ENCODE assay signal across 8 cellular contexts in genomic region chr12:62192486-62193250, GRCh38.
DNase-seq lines count a peak whose midpoint lies in the region; ATAC-seq, FAIRE-seq and TF ChIP-seq lines count a peak whose summit lies in the region.

No MANE protein-coding gene starts in this region.

- intact Hi-C loops in CD14-positive monocyte (cut with micrococcal nuclease): no loop called here
- intact Hi-C loops in dendritic cell treated with granulocyte-macrophage colony-stimulating factor and Interleukin-4, amounts not matched to agents 40 ng/mL and 50 ng/mL, for 4 days (cut with micrococcal nuclease): loop anchor here (1.0 to 5.0 kb wide), 2 partner anchors 69 to 190 kb away; no protein-coding TSS in a partner anchor

- H3K36me3 Mint-ChIP-seq in CD14-positive monocyte (peaks cover 5 to 8% of the 10 kb centered on the region in 2 donors), WTC11 (peaks cover 4% of the 10 kb centered on the region; the same call in 1 of the 2 replicates)
- no peaks in the 10 kb centered on the region for H3K36me3 Mint-ChIP-seq in dendritic cell treated with granulocyte-macrophage colony-stimulating factor and Interleukin-4, amounts not matched to agents 40 ng/mL and 50 ng/mL, for 4 days (ENCODE audit: low read depth)

- TF ChIP-seq CTCF in CD14-positive monocyte (IDR thresholded peaks at IDR 0.05) (peak; percentile 79), WTC11 (IDR thresholded peaks at IDR 0.05) (peak; percentile 47)

- H3K27me3 Mint-ChIP-seq in CD14-positive monocyte (ENCODE audit: low read depth in 3 of 3) (peaks cover 28 to 30% (median 28%) of the 10 kb centered on the region in 3 donors), WTC11 (ENCODE audit: low read depth) (peaks cover 55% of the 10 kb centered on the region)
- H3K27me3 Mint-ChIP-seq in dendritic cell treated with granulocyte-macrophage colony-stimulating factor and Interleukin-4, amounts not matched to agents 40 ng/mL and 50 ng/mL, for 4 days: peaks cover 31% of the 10 kb centered on the region

- peak; percentile 42 for FAIRE-seq in GM19239 (lab: Jason Lieb, UNC)

- DNase-seq in CD14-positive monocyte (ENCODE audit: low spot score) (no peak), GM19239 (ENCODE audit: insufficient read length, low spot score) (peak; percentile 27), NCI-H2196 treated with DMSO at 0.1 percent for 48 hours (lab: John Stamatoyannopoulos, UW; ENCODE audit: unreplicated experiment) (peak; percentile 61), WTC11 (ENCODE audit: low spot score) (peak; percentile 62), left lobe of liver (ENCODE audit: low spot score) (peak; percentile 61)
- DNase-seq in stimulated activated CD4-positive, alpha-beta T cell treated with anti-CD3 and anti-CD28 coated beads, Interleukin-2, amount 100 ng/mL, for 4 hours (ENCODE audit: low read depth): peak; percentile 39

- H3K4me1 Mint-ChIP-seq in CD14-positive monocyte: peaks cover 43% of the 10 kb centered on the region
- H3K4me1 Mint-ChIP-seq in WTC11: peaks cover 26% of the 10 kb centered on the region
- peaks cover 30% of the 10 kb centered on the region for H3K4me1 Mint-ChIP-seq in dendritic cell treated with granulocyte-macrophage colony-stimulating factor and Interleukin-4, amounts not matched to agents 40 ng/mL and 50 ng/mL, for 4 days (ENCODE audit: low read depth)

- peak overlapping the region; percentile 86 to 99 for H3K4me3 Mint-ChIP-seq in CD14-positive monocyte
- H3K4me3 Mint-ChIP-seq in WTC11: peak overlapping the region; percentile 80
- H3K4me3 Mint-ChIP-seq in dendritic cell treated with granulocyte-macrophage colony-stimulating factor and Interleukin-4, amounts not matched to agents 40 ng/mL and 50 ng/mL, for 4 days: peak overlapping the region; percentile 81

- H3K9me3 Mint-ChIP-seq in CD14-positive monocyte (peaks cover 0 to 15% (median 3%) of the 10 kb centered on the region in 7 donors), WTC11 (peaks cover 13% of the 10 kb centered on the region)
- H3K9me3 Mint-ChIP-seq in dendritic cell treated with granulocyte-macrophage colony-stimulating factor and Interleukin-4, amounts not matched to agents 40 ng/mL and 50 ng/mL, for 4 days: no peaks in the 10 kb centered on the region

- POLR2A ChIA-PET in WTC11 (lab: Charles Lee): interaction anchor here (0.8 kb wide), 1 partner anchor 23 kb away, joined by 3 read pairs; no protein-coding TSS in a partner anchor

- CTCF ChIA-PET in WTC11 (lab: Charles Lee): interaction anchor here (0.6 to 2.1 kb wide), 11 partner anchors 8 to 187 kb away, joined by 3 to 8 read pairs (median 4); no protein-coding TSS in a partner anchor

- H3K27ac Mint-ChIP-seq in CD14-positive monocyte (peak overlapping the region in 2 of 7 donors; percentile 10 to 14), WTC11 (no peak overlapping the region)
- peak overlapping the region; percentile 51 for H3K27ac Mint-ChIP-seq in dendritic cell treated with granulocyte-macrophage colony-stimulating factor and Interleukin-4, amounts not matched to agents 40 ng/mL and 50 ng/mL, for 4 days

- peak; percentile 87 for ATAC-seq in HG03342 (IDR thresholded peaks at IDR 0.05; ENCODE audit: unreplicated experiment)
- peak; percentile 75 for ATAC-seq in WTC11
- ATAC-seq in left lobe of liver: peak; percentile 98

TF ChIP-seq in WTC11, 78 proteins besides CTCF, POLR2A, EP300 and RAD21:
- TF ChIP-seq, protein P1, sequence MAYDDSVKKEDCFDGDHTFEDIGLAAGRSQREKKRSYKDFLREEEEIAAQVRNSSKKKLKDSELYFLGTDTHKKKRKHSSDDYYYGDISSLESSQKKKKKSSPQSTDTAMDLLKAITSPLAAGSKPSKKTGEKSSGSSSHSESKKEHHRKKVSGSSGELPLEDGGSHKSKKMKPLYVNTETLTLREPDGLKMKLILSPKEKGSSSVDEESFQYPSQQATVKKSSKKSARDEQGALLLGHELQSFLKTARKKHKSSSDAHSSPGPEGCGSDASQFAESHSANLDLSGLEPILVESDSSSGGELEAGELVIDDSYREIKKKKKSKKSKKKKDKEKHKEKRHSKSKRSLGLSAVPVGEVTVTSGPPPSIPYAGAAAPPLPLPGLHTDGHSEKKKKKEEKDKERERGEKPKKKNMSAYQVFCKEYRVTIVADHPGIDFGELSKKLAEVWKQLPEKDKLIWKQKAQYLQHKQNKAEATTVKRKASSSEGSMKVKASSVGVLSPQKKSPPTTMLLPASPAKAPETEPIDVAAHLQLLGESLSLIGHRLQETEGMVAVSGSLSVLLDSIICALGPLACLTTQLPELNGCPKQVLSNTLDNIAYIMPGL (CRISPR knock-in tag; IDR thresholded peaks at IDR 0.05): peak; percentile 35; the same call in 1 of the 2 replicates
- no peak for TF ChIP-seq NFATC4 (CRISPR knock-in tag; IDR thresholded peaks at IDR 0.05)
- TF ChIP-seq IRF2 (CRISPR knock-in tag; IDR thresholded peaks at IDR 0.05; ENCODE audit: borderline replicate concordance, low read depth): no peak
- TF ChIP-seq, protein P2, sequence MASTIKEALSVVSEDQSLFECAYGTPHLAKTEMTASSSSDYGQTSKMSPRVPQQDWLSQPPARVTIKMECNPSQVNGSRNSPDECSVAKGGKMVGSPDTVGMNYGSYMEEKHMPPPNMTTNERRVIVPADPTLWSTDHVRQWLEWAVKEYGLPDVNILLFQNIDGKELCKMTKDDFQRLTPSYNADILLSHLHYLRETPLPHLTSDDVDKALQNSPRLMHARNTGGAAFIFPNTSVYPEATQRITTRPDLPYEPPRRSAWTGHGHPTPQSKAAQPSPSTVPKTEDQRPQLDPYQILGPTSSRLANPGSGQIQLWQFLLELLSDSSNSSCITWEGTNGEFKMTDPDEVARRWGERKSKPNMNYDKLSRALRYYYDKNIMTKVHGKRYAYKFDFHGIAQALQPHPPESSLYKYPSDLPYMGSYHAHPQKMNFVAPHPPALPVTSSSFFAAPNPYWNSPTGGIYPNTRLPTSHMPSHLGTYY (CRISPR knock-in tag; IDR thresholded peaks at IDR 0.05): no peak
- no peak for TF ChIP-seq SMAD4 (CRISPR knock-in tag; IDR thresholded peaks at IDR 0.05)
TF ChIP-seq in WTC11: peak in this region for 1.
